ENCODE assay signal across 8 cellular contexts in genomic region chr12:107093547-107094448, GRCh38. TPM values are rescaled to one million over a fixed set of nuclear protein-coding genes. Genes with fewer than 3 reads are reported as not detected.
DNase-seq lines count a peak whose midpoint lies in the region; ATAC-seq and TF ChIP-seq lines count a peak whose summit lies in the region.

TSS of gene CRY1 (minus strand) at chr12:107093549. CDS start at chr12:107092961, 588 bp downstream.

- TF ChIP-seq EP300 in ovary (IDR thresholded peaks at IDR 0.05) = no peak

- ATAC-seq in HG02610 (IDR thresholded peaks at IDR 0.05; ENCODE audit: unreplicated experiment) (peak; percentile 83), T-cell (replicated peaks in 1 of 4) (peak; percentile 82 to 86 (median 84))

- H3K4me1 Mint-ChIP-seq in T-cell = peaks cover 11 to 14% (median 13%) of the 10 kb centered on the region in 3 donors

- DNase-seq in GM03348 (ENCODE audit: low spot score) (peak; percentile 97), NCI-H1417 (lab: John Stamatoyannopoulos, UW) (peak; percentile 99 to 100 (median 99)), T-cell (peak; percentile 79 to 95 (median 90)), adipocyte (ENCODE audit: low read depth) (peak; percentile 99), cardiac muscle cell (ENCODE audit: low read depth in 1 of 2, low spot score in 1 of 2) (peak; percentile 98), ovary (peak; percentile 96 to 98 (median 98))

- H3K27ac ChIP-seq in cardiac muscle cell (peak within 1 kb of the TSS; percentile 99), ovary (peak within 1 kb of the TSS; percentile 94 to 97), thymus (ENCODE audit: low read depth) (peak within 1 kb of the TSS; percentile 99)

- CTCF ChIA-PET in T-cell (lab: Charles Lee) = interaction anchor here in 1 of 2 donors (1.0 to 1.7 kb wide), 2 partner anchors 11 to 38 kb away, joined by 3 to 10 read pairs; no protein-coding TSS in a partner anchor

- TF ChIP-seq CTCF in cardiac muscle cell (IDR thresholded peaks at IDR 0.05; ENCODE audit: low read depth, low read length) (no peak), ovary (IDR thresholded peaks at IDR 0.05) (no peak)

- H3K4me3 Mint-ChIP-seq in T-cell = no peak within 1 kb of the TSS

- 1 to 2% (median 1%) methylated on average over 63 to 64 of the region's 64 CpGs for WGBS in ovary, 3 donors
- 2% methylated on average over 64 of the region's 64 CpGs for WGBS in thymus

- H3K27ac Mint-ChIP-seq in T-cell = peak within 1 kb of the TSS in 1 of 2 donors; percentile 100

- H3K4me3 ChIP-seq in adipocyte (ENCODE audit: low read length) (peak within 1 kb of the TSS; percentile 93), cardiac muscle cell (peak within 1 kb of the TSS; percentile 84), ovary (peak within 1 kb of the TSS; percentile 76), thymus (ENCODE audit: low read length) (peak within 1 kb of the TSS; percentile 79)

- no peaks in the 10 kb centered on the region for H3K9me3 Mint-ChIP-seq in T-cell

- H3K9me3 ChIP-seq in adipocyte (ENCODE audit: control insufficient read depth, low read length) (no peaks in the 10 kb centered on the region), cardiac muscle cell (ENCODE audit: low read depth) (no peaks in the 10 kb centered on the region), ovary (no peaks in the 10 kb centered on the region), thymus (ENCODE audit: control insufficient read depth) (no peaks in the 10 kb centered on the region)

- H3K36me3 Mint-ChIP-seq in T-cell = peaks cover 2% of the 10 kb centered on the region

- H3K9ac ChIP-seq in adipocyte (ENCODE audit: low read length) = peak within 1 kb of the TSS; percentile 89

- intact Hi-C loops in ovary (cut with DNase I) = loop anchor here in 3 of 4 donors (2.0 to 10.0 kb wide), 4 partner anchors 106 to 139 kb away; partner anchors contain the start of genes MTERF2 (in 3 of the 3) and TMEM263 (in 1 of the 3)

- H3K36me3 ChIP-seq in adipocyte (ENCODE audit: control insufficient read depth, insufficient read depth, low read length, severe bottlenecking) (no peaks in the 10 kb centered on the region), cardiac muscle cell (no peaks in the 10 kb centered on the region), ovary (no peaks in the 10 kb centered on the region), thymus (ENCODE audit: control insufficient read depth, insufficient read depth) (no peaks in the 10 kb centered on the region)

- TF ChIP-seq POLR2A in ovary (IDR thresholded peaks at IDR 0.05) = no peak

- H3K27me3 Mint-ChIP-seq in T-cell = peaks cover 5 to 13% of the 10 kb centered on the region in 2 donors

- H3K4me1 ChIP-seq in adipocyte (ENCODE audit: control insufficient read depth, insufficient read depth, low read length) = peaks cover 24% of the 10 kb centered on the region
- peaks cover 6% of the 10 kb centered on the region for H3K4me1 ChIP-seq in cardiac muscle cell (ENCODE audit: low read depth)
- no peaks in the 10 kb centered on the region for H3K4me1 ChIP-seq in ovary (ENCODE audit: insufficient read depth)
- H3K4me1 ChIP-seq in thymus (ENCODE audit: control insufficient read depth, insufficient read depth, low read length) = peaks cover 3% of the 10 kb centered on the region

- POLR2A ChIA-PET in T-cell (lab: Charles Lee) = interaction anchor here (0.6 to 1.4 kb wide), 5 partner anchors 11 to 792 kb away, joined by 3 to 5 read pairs (median 4); partner anchors contain the start of gene TMEM263 (in 1 of the 2)

- H3K27me3 ChIP-seq in adipocyte (replicated peaks; ENCODE audit: control insufficient read depth, insufficient read depth, low read length) (no peaks in the 10 kb centered on the region), cardiac muscle cell (no peaks in the 10 kb centered on the region), ovary (no peaks in the 10 kb centered on the region), thymus (ENCODE audit: control insufficient read depth, insufficient read depth) (no peaks in the 10 kb centered on the region)

RNA-seq across cellular contexts. Expression of gene CRY1, which starts in this region (rescaled TPM):
- total RNA-seq in T-cell (10 to 100 TPM; 31.4 to 58.1 (median 35.9) TPM), cardiac muscle cell (36.5 and 55.1 TPM in 2 replicates), ovary (10 to 100 TPM; 11.9 to 49.1 (median 15.0) TPM)
- polyA plus RNA-seq in cardiac muscle cell (23.3 and 31.9 TPM in 2 replicates), ovary (10 to 100 TPM in 1 of 2 donors, 1 to 10 TPM in 1; 8.3 to 11.5 TPM), thymus (16.8 TPM)

Comparison
In these comparisons a context has a peak if more than half of its experiments do, and no peak if none do; other contexts are left out.
1. Peak in every context shown above with its lines: DNase-seq, ATAC-seq, H3K4me3 ChIP-seq and H3K27ac ChIP-seq.